Comparison of ENCODE assay signal across 23 cellular contexts in the genomic region with DNA sequence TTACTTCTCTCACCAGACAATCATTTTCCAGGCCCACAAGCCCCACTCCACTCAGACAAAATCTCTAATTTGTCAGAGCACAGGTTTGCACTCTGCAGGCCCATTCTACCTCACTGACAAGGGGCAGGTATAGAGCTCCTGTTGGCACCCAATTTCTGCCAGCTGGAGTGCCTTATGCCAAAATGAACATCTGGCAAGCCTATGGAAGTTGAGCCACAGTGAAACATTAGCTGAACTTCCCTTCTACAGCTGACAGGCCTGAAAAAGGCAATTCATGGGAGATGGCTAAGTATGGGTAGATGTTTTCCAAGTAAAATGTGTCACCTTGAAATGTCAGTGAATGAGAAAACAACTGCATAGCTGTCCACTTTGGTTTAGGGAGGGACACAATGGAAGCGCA.
"Had no signal": no experiment of that assay in that cellular context is flagged by ENCODE, and none has a peak within 500 bp of the region (broad histone marks: within the 10 kb centered on the region; RNA-seq: fewer than 3 reads in every experiment).

No MANE protein-coding gene starts in this region.

- H3K36me3 ChIP-seq: esophagus squamous epithelium, gastrocnemius medialis, heart right ventricle, left ventricle myocardium inferior, lower lobe of right lung had no signal

- H3K27me3 ChIP-seq: dorsolateral prefrontal cortex, esophagus squamous epithelium, gastrocnemius medialis, heart right ventricle had no signal

- H3K36me3 Mint-ChIP-seq: mesothelial cell of epicardium, naive B cell had no signal

- H3K4me3 Mint-ChIP-seq: mesothelial cell of epicardium; naive B cell; naive thymus-derived CD8-positive, alpha-beta T cell had no signal

- H3K27ac ChIP-seq: coronary artery, esophagus squamous epithelium, gastrocnemius medialis, heart right ventricle, left ventricle myocardium inferior, lower lobe of right lung had no signal

- DNase-seq: dermis blood vessel endothelial cell; dorsolateral prefrontal cortex; effector CD4-positive, alpha-beta T cell; effector memory CD4-positive, alpha-beta T cell; esophagus squamous epithelium; foreskin fibroblast; foreskin melanocyte; gastrocnemius medialis; glutamatergic neuron; head of caudate nucleus; heart right ventricle; hippocampal formation; kidney; kidney glomerular epithelial cell; left colon; left ventricle myocardium inferior; lower lobe of right lung; mesenchymal stem cell; mucosa of descending colon; naive B cell; naive thymus-derived CD8-positive, alpha-beta T cell had no signal

- H3K4me1 ChIP-seq: esophagus squamous epithelium, gastrocnemius medialis, lower lobe of right lung had no signal

- H3K4me1 Mint-ChIP-seq: naive B cell; naive thymus-derived CD8-positive, alpha-beta T cell had no signal

- H3K27ac Mint-ChIP-seq: mesothelial cell of epicardium; naive B cell; naive thymus-derived CD8-positive, alpha-beta T cell had no signal

- H3K4me3 ChIP-seq: coronary artery, dorsolateral prefrontal cortex, esophagus squamous epithelium, gastrocnemius medialis, heart right ventricle, left ventricle myocardium inferior, lower lobe of right lung, mucosa of descending colon had no signal

- H3K9me3 ChIP-seq: esophagus squamous epithelium, gastrocnemius medialis, mucosa of descending colon had no signal

- H3K27me3 Mint-ChIP-seq: naive B cell had no signal
